Comparison of ENCODE assay signal across 1 cellular context in the genomic region with DNA sequence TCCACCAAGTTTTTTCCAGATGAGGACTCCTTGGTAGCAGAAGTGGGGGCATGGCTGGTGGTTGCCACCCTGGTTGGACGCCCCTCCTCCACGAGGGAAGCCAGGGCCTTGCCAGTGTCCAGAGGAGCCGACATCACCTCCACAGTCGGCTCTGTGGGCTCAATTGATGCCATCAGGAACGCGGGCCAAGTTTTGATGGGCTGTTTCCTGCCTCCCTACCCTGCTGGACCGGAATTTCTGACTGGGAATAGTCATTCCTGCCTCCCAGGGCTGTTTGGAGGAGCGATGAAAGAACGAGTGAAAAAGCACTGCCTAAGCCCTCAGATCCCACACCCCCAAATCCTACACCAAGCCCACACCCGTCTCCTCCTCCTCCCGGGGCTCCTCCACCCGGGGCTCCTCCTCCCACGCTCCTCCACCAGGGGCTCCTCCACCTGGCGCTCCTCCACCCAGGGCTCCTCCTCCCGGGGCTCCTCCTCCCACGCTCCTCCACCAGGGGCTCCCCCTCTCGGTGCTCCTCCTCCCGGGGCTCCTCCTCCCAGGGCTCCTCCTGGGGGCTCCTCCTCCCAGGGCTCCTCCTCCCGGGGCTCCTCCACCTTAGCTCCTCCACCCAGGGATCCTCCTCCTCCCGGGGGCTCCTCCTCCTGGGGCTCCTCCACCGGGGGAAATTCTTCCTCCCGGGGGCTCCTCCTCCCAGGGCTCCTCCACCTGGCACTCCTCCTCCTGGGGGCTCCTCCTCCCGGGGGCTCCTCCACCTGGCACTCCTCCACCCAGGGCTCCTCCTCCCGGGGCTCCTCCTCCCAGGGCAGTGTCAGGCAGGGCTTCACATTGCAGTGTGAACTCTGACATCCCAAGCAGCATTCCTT.
TF ChIP-seq lines count a peak whose summit lies in the region.

No MANE protein-coding gene starts in this region.

TF ChIP-seq in GM23338, 12 proteins besides CTCF, POLR2A, EP300 and RAD21 (continued from another document):
- TF ChIP-seq POLR2AphosphoS5 (IDR thresholded peaks at IDR 0.05; ENCODE audit: low read depth) (no peak), ZNF331 (CRISPR knock-in tag; IDR thresholded peaks at IDR 0.05; ENCODE audit: low read depth) (no peak), JUNB (IDR thresholded peaks at IDR 0.05; ENCODE audit: unreplicated experiment) (no peak), NANOG (IDR thresholded peaks at IDR 0.05; ENCODE audit: borderline replicate concordance) (no peak), ZNF462 (CRISPR knock-in tag; IDR thresholded peaks at IDR 0.05) (no peak)
- TF ChIP-seq, protein P1, sequence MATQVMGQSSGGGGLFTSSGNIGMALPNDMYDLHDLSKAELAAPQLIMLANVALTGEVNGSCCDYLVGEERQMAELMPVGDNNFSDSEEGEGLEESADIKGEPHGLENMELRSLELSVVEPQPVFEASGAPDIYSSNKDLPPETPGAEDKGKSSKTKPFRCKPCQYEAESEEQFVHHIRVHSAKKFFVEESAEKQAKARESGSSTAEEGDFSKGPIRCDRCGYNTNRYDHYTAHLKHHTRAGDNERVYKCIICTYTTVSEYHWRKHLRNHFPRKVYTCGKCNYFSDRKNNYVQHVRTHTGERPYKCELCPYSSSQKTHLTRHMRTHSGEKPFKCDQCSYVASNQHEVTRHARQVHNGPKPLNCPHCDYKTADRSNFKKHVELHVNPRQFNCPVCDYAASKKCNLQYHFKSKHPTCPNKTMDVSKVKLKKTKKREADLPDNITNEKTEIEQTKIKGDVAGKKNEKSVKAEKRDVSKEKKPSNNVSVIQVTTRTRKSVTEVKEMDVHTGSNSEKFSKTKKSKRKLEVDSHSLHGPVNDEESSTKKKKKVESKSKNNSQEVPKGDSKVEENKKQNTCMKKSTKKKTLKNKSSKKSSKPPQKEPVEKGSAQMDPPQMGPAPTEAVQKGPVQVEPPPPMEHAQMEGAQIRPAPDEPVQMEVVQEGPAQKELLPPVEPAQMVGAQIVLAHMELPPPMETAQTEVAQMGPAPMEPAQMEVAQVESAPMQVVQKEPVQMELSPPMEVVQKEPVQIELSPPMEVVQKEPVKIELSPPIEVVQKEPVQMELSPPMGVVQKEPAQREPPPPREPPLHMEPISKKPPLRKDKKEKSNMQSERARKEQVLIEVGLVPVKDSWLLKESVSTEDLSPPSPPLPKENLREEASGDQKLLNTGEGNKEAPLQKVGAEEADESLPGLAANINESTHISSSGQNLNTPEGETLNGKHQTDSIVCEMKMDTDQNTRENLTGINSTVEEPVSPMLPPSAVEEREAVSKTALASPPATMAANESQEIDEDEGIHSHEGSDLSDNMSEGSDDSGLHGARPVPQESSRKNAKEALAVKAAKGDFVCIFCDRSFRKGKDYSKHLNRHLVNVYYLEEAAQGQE (IDR thresholded peaks at IDR 0.05; ENCODE audit: unreplicated experiment) = no peak
TF ChIP-seq in GM23338: peak in this region for 0.
